8 cellular contexts compared by ENCODE assay signal in genomic region chr21:33325222-33326067, GRCh38. TPM values are rescaled to one million over a fixed set of nuclear protein-coding genes. Genes with fewer than 3 reads are reported as not detected.
A peak's percentile ranks its signal among the peaks of the same experiment; 100 is the strongest.
DNase-seq lines count a peak whose midpoint lies in the region; ATAC-seq and FAIRE-seq lines count a peak whose summit lies in the region.

No MANE protein-coding gene starts in this region.

- ATAC-seq in GM18517 (IDR thresholded peaks at IDR 0.05; ENCODE audit: unreplicated experiment) (peak; percentile 26), HG03064 (IDR thresholded peaks at IDR 0.05; ENCODE audit: low read depth, unreplicated experiment) (peak; percentile 28)

- peaks cover 11% of the 10 kb centered on the region for H3K36me3 Mint-ChIP-seq in activated CD4-positive, alpha-beta memory T cell treated with anti-CD3 and anti-CD28 coated beads, Interleukin-2, amount 10 ng/mL, durations not matched to agents 7 days and 5 days (ENCODE audit: low read depth)

- no peaks in the 10 kb centered on the region for H3K9me3 Mint-ChIP-seq in activated CD4-positive, alpha-beta memory T cell treated with anti-CD3 and anti-CD28 coated beads, Interleukin-2, amount 10 ng/mL, durations not matched to agents 7 days and 5 days

- peaks cover 24% of the 10 kb centered on the region for H3K4me1 Mint-ChIP-seq in activated CD4-positive, alpha-beta memory T cell treated with anti-CD3 and anti-CD28 coated beads, Interleukin-2, amount 10 ng/mL, durations not matched to agents 7 days and 5 days

- no peaks in the 10 kb centered on the region for H3K27me3 Mint-ChIP-seq in activated CD4-positive, alpha-beta memory T cell treated with anti-CD3 and anti-CD28 coated beads, Interleukin-2, amount 10 ng/mL, durations not matched to agents 7 days and 5 days

- POLR2A ChIA-PET in activated CD4-positive, alpha-beta memory T cell treated with anti-CD3 and anti-CD28 coated beads, Interleukin-2, amount 10 ng/mL, durations not matched to agents 7 days and 5 days (lab: Charles Lee): interaction anchor here (0.8 to 2.2 kb wide), 29 partner anchors 7 to 554 kb away, joined by 3 to 46 read pairs (median 4); partner anchors contain the start of genes DONSON, GART, IFNAR2 and IL10RB

- H3K27ac Mint-ChIP-seq in activated CD4-positive, alpha-beta memory T cell treated with anti-CD3 and anti-CD28 coated beads, Interleukin-2, amount 10 ng/mL, durations not matched to agents 7 days and 5 days: no peak overlapping the region

- peak; percentile 37 for FAIRE-seq in endometrium (lab: Jason Lieb, UNC)

- DNase-seq in ACHN: peak; percentile 48
- DNase-seq in NCI-H226: peak; percentile 69
- peak; percentile 68 for DNase-seq in activated CD4-positive, alpha-beta memory T cell treated with anti-CD3 and anti-CD28 coated beads, Interleukin-2, amount 10 ng/mL, durations not matched to agents 7 days and 5 days
- peak; percentile 54 for DNase-seq in midbrain (lab: John Stamatoyannopoulos, UW)
- peak; percentile 43 to 52 for DNase-seq in stimulated activated CD8-positive, alpha-beta memory T cell treated with anti-CD3 and anti-CD28 coated beads, Interleukin-2, amount 100 ng/mL, for 48 hours (ENCODE audit: low read depth in 2 of 2)

- CTCF ChIA-PET in activated CD4-positive, alpha-beta memory T cell treated with anti-CD3 and anti-CD28 coated beads, Interleukin-2, amount 10 ng/mL, durations not matched to agents 7 days and 5 days (lab: Charles Lee): interaction anchor here (0.8 to 2.1 kb wide), 19 partner anchors 9 to 613 kb away, joined by 3 to 47 read pairs (median 5); no protein-coding TSS in a partner anchor

- H3K4me3 Mint-ChIP-seq in activated CD4-positive, alpha-beta memory T cell treated with anti-CD3 and anti-CD28 coated beads, Interleukin-2, amount 10 ng/mL, durations not matched to agents 7 days and 5 days: no peak overlapping the region

- in situ Hi-C loops in ACHN (cut with HindIII; ENCODE audit: low pct_ligation_motif_present, low pct_unique_long_range_greater_than_20kb, low sequenced_read_pairs): no loop called here

RNA-seq across cellular contexts. Expression of gene IFNAR1, which starts 0.7 kb away (rescaled TPM):
- 10 to 100 TPM; 38.6 to 39.3 TPM for total RNA-seq in activated CD4-positive, alpha-beta memory T cell treated with anti-CD3 and anti-CD28 coated beads, Interleukin-2, amount 10 ng/mL, durations not matched to agents 7 days and 5 days

RNA-seq across cellular contexts. Expression of gene IL10RB, which starts 59.3 kb away (rescaled TPM):
- 10 to 100 TPM; 33.9 to 36.1 TPM for total RNA-seq in activated CD4-positive, alpha-beta memory T cell treated with anti-CD3 and anti-CD28 coated beads, Interleukin-2, amount 10 ng/mL, durations not matched to agents 7 days and 5 days

Comparison
In these comparisons a context has a peak if more than half of its experiments do, and no peak if none do; other contexts are left out.
1. Peak in every context shown above with its lines: DNase-seq and ATAC-seq.